Comparison of ENCODE assay signal across 13 cellular contexts in genomic region chr18:75071866-75072671, GRCh38.
DNase-seq lines count a peak whose midpoint lies in the region; ATAC-seq and TF ChIP-seq lines count a peak whose summit lies in the region.
"Had no signal": no experiment of that assay in that cellular context is flagged by ENCODE, and none has a peak within 500 bp of the region (broad histone marks: within the 10 kb centered on the region; RNA-seq: fewer than 3 reads in every experiment).

No MANE protein-coding gene starts in this region.

- H3K79me1 ChIP-seq in IMR-90 (ENCODE audit: low read depth in 1 of 2, low read length in 2 of 2): no peaks in the 10 kb centered on the region

- H3K9me3 ChIP-seq in IMR-90 (ENCODE audit: control insufficient read depth, insufficient read depth, low read length): peaks cover 2% of the 10 kb centered on the region; the same call in 1 of the 2 replicates
- H3K9me3 ChIP-seq in suprapubic skin: peaks cover 13% of the 10 kb centered on the region

- no peak for TF ChIP-seq RAD21 in IMR-90 (IDR thresholded peaks at IDR 0.05; ENCODE audit: low read length)

- peak overlapping the region; percentile 80 for H2AK5ac ChIP-seq in IMR-90 (ENCODE audit: low read depth, low read length)

- H4K5ac ChIP-seq in IMR-90 (ENCODE audit: low read depth, low read length): no peak overlapping the region

- dilution Hi-C loops in IMR-90 (cut with HindIII; ENCODE audit: low sequenced_read_pairs, unreplicated experiment): no loop called here

- no peak overlapping the region for H2BK20ac ChIP-seq in IMR-90 (ENCODE audit: low read depth, low read length)

- no peak overlapping the region for H2AFZ ChIP-seq in IMR-90 (replicated peaks; ENCODE audit: low read length, poor library complexity)
- H2AFZ ChIP-seq: hepatocyte had no signal

- no peak for TF ChIP-seq EP300 in suprapubic skin (IDR thresholded peaks at IDR 0.05)

- H3K36me3 ChIP-seq in IMR-90 (ENCODE audit: control insufficient read depth, insufficient read depth, low read length) (no peaks in the 10 kb centered on the region), suprapubic skin (no peaks in the 10 kb centered on the region)
- H3K36me3 ChIP-seq: esophagus muscularis mucosa had no signal

- no peak overlapping the region for H3K14ac ChIP-seq in IMR-90 (replicated peaks; ENCODE audit: low read depth, low read length)

- no peak for DNase-seq in activated CD8-positive, alpha-beta memory T cell treated with anti-CD3 and anti-CD28 coated beads, Interleukin-2, amount 10 ng/mL, durations not matched to agents 7 days and 5 days
- no peak for DNase-seq in activated CD8-positive, alpha-beta memory T cell treated with anti-CD3 and anti-CD28 coated beads, Interleukin-2, amount 50 U/mL, for 48 hours
- DNase-seq in IMR-90 (no peak), left lobe of liver (ENCODE audit: low spot score) (no peak), suprapubic skin (ENCODE audit: low spot score in 2 of 2) (no peak), HT-29 (ENCODE audit: low spot score) (no peak)
- no peak for DNase-seq in central memory CD8-positive, alpha-beta T cell (ENCODE audit: low spot score in 2 of 2)
- peak; percentile 18 for DNase-seq in stimulated activated CD8-positive, alpha-beta memory T cell treated with anti-CD3 and anti-CD28 coated beads, Interleukin-4, amount 100 ng/mL, for 48 hours
- DNase-seq: ACHN, NCI-H1092, NCI-H524 had no signal

- no peak overlapping the region for H3K23ac ChIP-seq in IMR-90 (ENCODE audit: low read depth, low read length)

- peaks cover 21% of the 10 kb centered on the region for H3K36me3 Mint-ChIP-seq in activated CD8-positive, alpha-beta memory T cell treated with anti-CD3 and anti-CD28 coated beads, Interleukin-2, amount 10 ng/mL, durations not matched to agents 7 days and 5 days
- peaks cover 2% of the 10 kb centered on the region for H3K36me3 Mint-ChIP-seq in central memory CD8-positive, alpha-beta T cell (ENCODE audit: insufficient read depth)

- POLR2A ChIA-PET in IMR-90 (lab: Charles Lee; ENCODE audit: unreplicated experiment): no interaction called here

- peaks cover 5% of the 10 kb centered on the region for H3K9me3 Mint-ChIP-seq in activated CD8-positive, alpha-beta memory T cell treated with anti-CD3 and anti-CD28 coated beads, Interleukin-2, amount 10 ng/mL, durations not matched to agents 7 days and 5 days (ENCODE audit: low read depth)
- peaks cover 11% of the 10 kb centered on the region for H3K9me3 Mint-ChIP-seq in central memory CD8-positive, alpha-beta T cell

- H3K4me1 ChIP-seq in IMR-90 (ENCODE audit: control insufficient read depth, insufficient read depth, low read length) (peaks cover 8% of the 10 kb centered on the region), suprapubic skin (no peaks in the 10 kb centered on the region)

- H3K27ac Mint-ChIP-seq in activated CD8-positive, alpha-beta memory T cell treated with anti-CD3 and anti-CD28 coated beads, Interleukin-2, amount 10 ng/mL, durations not matched to agents 7 days and 5 days: peak overlapping the region; percentile 100
- H3K27ac Mint-ChIP-seq in central memory CD8-positive, alpha-beta T cell (ENCODE audit: low read depth): peak overlapping the region; percentile 98

- 0 out of 3 replicates have a peak overlapping the region, but pooled peaks have one; percentile 27 for H2BK15ac ChIP-seq in IMR-90 (ENCODE audit: low read depth, low read length)

- TF ChIP-seq CTCF in IMR-90 (conservative IDR thresholded peaks at IDR 0.05; ENCODE audit: low read depth, low read length) (no peak), suprapubic skin (IDR thresholded peaks at IDR 0.05) (no peak)

- no peak overlapping the region; the same call in 1 of the 2 replicates for H2BK120ac ChIP-seq in IMR-90 (ENCODE audit: low read depth, low read length)

- no peak overlapping the region for H2BK5ac ChIP-seq in IMR-90 (ENCODE audit: low read depth, low read length, poor library complexity, severe bottlenecking)

- H3K9me1 ChIP-seq in IMR-90 (ENCODE audit: insufficient read depth, low read length): peaks cover 16% of the 10 kb centered on the region

- peaks cover 31% of the 10 kb centered on the region for H3K4me1 Mint-ChIP-seq in activated CD8-positive, alpha-beta memory T cell treated with anti-CD3 and anti-CD28 coated beads, Interleukin-2, amount 10 ng/mL, durations not matched to agents 7 days and 5 days
- peaks cover 48% of the 10 kb centered on the region for H3K4me1 Mint-ChIP-seq in central memory CD8-positive, alpha-beta T cell

- H3K9ac ChIP-seq in IMR-90 (ENCODE audit: low read depth, low read length): no peak overlapping the region

- H3K4me3 ChIP-seq in IMR-90 (ENCODE audit: insufficient read depth, low read depth, low read length): no peak overlapping the region
- no peak overlapping the region for H3K4me3 ChIP-seq in suprapubic skin
- H3K4me3 ChIP-seq: hepatocyte had no signal

- peak overlapping the region; percentile 75 for H3K4me3 Mint-ChIP-seq in activated CD8-positive, alpha-beta memory T cell treated with anti-CD3 and anti-CD28 coated beads, Interleukin-2, amount 10 ng/mL, durations not matched to agents 7 days and 5 days
- peak overlapping the region; percentile 78 for H3K4me3 Mint-ChIP-seq in central memory CD8-positive, alpha-beta T cell

- intact Hi-C loops in IMR-90 (cut with micrococcal nuclease): no loop called here

- H3K27ac ChIP-seq in IMR-90 (ENCODE audit: insufficient read depth, low read length): no peak overlapping the region
- H3K27ac ChIP-seq in suprapubic skin: no peak overlapping the region
- H3K27ac ChIP-seq: hepatocyte had no signal

- CTCF ChIA-PET in activated CD8-positive, alpha-beta memory T cell treated with anti-CD3 and anti-CD28 coated beads, Interleukin-2, amount 10 ng/mL, durations not matched to agents 7 days and 5 days (lab: Charles Lee): interaction anchor here (0.8 to 1.7 kb wide), 2 partner anchors 76 to 175 kb away, joined by 3 to 6 read pairs; no protein-coding TSS in a partner anchor
- CTCF ChIA-PET in IMR-90 (lab: Yijun Ruan, JAX): interaction anchor here (0.6 kb wide), 1 partner anchor 16 kb away, joined by 4 read pairs; no protein-coding TSS in a partner anchor

- no peaks in the 10 kb centered on the region for H3K27me3 ChIP-seq in IMR-90 (ENCODE audit: control insufficient read depth, insufficient read depth, low read length)
- H3K27me3 ChIP-seq in suprapubic skin: no peaks in the 10 kb centered on the region
- H3K27me3 ChIP-seq: esophagus muscularis mucosa, hepatocyte had no signal

- BruUV-seq in IMR-90 (replicated peaks; lab: Mats Ljungman, UMichigan): no TSS peak

- in situ Hi-C loops in IMR-90 (cut with MboI; ENCODE audit: low sequenced_read_pairs): no loop called here

- H3K56ac ChIP-seq in IMR-90 (ENCODE audit: extremely low read depth, insufficient read depth, low read length): no peak overlapping the region

- no peak overlapping the region; a peak in 1 of 4 replicates for H4K8ac ChIP-seq in IMR-90 (ENCODE audit: low read depth in 2 of 2, low read length in 2 of 2)

- H3K27me3 Mint-ChIP-seq in activated CD8-positive, alpha-beta memory T cell treated with anti-CD3 and anti-CD28 coated beads, Interleukin-2, amount 10 ng/mL, durations not matched to agents 7 days and 5 days: no peaks in the 10 kb centered on the region
- no peaks in the 10 kb centered on the region for H3K27me3 Mint-ChIP-seq in central memory CD8-positive, alpha-beta T cell

- 96% methylated on average over 8 of the region's 28 CpGs; no CpG with 5 or more reads in 1 of the 2 experiments for WGBS in IMR-90 (ENCODE audit: extremely low coverage in 2 of 2, insufficient read length in 1 of 2), 2 experiments
- 71% methylated on average over 16 of the region's 28 CpGs for WGBS in suprapubic skin

- H4K20me1 ChIP-seq in IMR-90 (ENCODE audit: insufficient read depth, low read length): no peaks in the 10 kb centered on the region

- no peak for TF ChIP-seq POLR2A in IMR-90 (IDR thresholded peaks at IDR 0.05; ENCODE audit: low read depth, low read length)
- TF ChIP-seq POLR2A in suprapubic skin (IDR thresholded peaks at IDR 0.05): no peak

- no peak overlapping the region for H3K4me2 ChIP-seq in IMR-90 (ENCODE audit: low read depth, low read length)
- H3K4me2 ChIP-seq: hepatocyte had no signal

- H3K4ac ChIP-seq in IMR-90 (ENCODE audit: low read depth, low read length): peak overlapping the region; percentile 29; the same call in 1 of the 2 replicates

- no peak overlapping the region for H2AK9ac ChIP-seq in IMR-90 (replicated peaks; ENCODE audit: low read depth, low read length, poor library complexity)

- no peak for ATAC-seq in activated CD8-positive, alpha-beta memory T cell treated with anti-CD3 and anti-CD28 coated beads, Interleukin-2, amount 10 ng/mL, durations not matched to agents 7 days and 5 days
- ATAC-seq in IMR-90 (ENCODE audit: low read depth) (no peak), left lobe of liver (no peak)
- no peak for ATAC-seq in central memory CD8-positive, alpha-beta T cell (replicated peaks; ENCODE audit: extremely low read depth, poor library complexity, severe bottlenecking)

- H3K18ac ChIP-seq in IMR-90 (ENCODE audit: low read depth, low read length): no peak overlapping the region

- 0 out of 2 replicates have a peak overlapping the region, but pooled peaks have one; percentile 4 for H4K91ac ChIP-seq in IMR-90 (ENCODE audit: insufficient read depth, low read depth, low read length)

TF ChIP-seq in IMR-90, 13 proteins besides CTCF, POLR2A, EP300 and RAD21 (continues in another document):
- no peak for TF ChIP-seq SMC3 (IDR thresholded peaks at IDR 0.05; ENCODE audit: low read depth, low read length)
- TF ChIP-seq NFE2L2 (IDR thresholded peaks at IDR 0.05; ENCODE audit: low read depth, low read length): no peak
- no peak for TF ChIP-seq MAFK (IDR thresholded peaks at IDR 0.05; ENCODE audit: low read depth, low read length)
- TF ChIP-seq FOS (IDR thresholded peaks at IDR 0.05; ENCODE audit: low read depth, low read length): no peak
- TF ChIP-seq MXI1 (IDR thresholded peaks at IDR 0.05; ENCODE audit: borderline replicate concordance, low read depth, low read length): no peak
- no peak for TF ChIP-seq ELK1 (IDR thresholded peaks at IDR 0.05; ENCODE audit: borderline replicate concordance, low read depth, low read length)
- no peak for TF ChIP-seq BHLHE40 (IDR thresholded peaks at IDR 0.05; ENCODE audit: low read depth, low read length)
- TF ChIP-seq CEBPB (IDR thresholded peaks at IDR 0.05; ENCODE audit: low read depth, low read length): no peak
